8 cellular contexts compared by ENCODE assay signal in genomic region chr19:35040826-35041547, GRCh38. TPM values are rescaled to one million over a fixed set of nuclear protein-coding genes. Genes with fewer than 3 reads are reported as not detected.
DNase-seq lines count a peak whose midpoint lies in the region; ATAC-seq, FAIRE-seq and TF ChIP-seq lines count a peak whose summit lies in the region.

No MANE protein-coding gene starts in this region.

- H3K4me3 Mint-ChIP-seq in activated T-helper 17 cell treated with anti-CD3 and anti-CD28 coated beads, Interleukin-2, amount 50 U/mL, for 72 hours = peak overlapping the region; percentile 75

- peak overlapping the region; percentile 58 for H2BK12ac ChIP-seq in trophoblast cell (ENCODE audit: low read length)

- H3K14ac ChIP-seq in trophoblast cell (ENCODE audit: low read length) = peak overlapping the region; percentile 82

- H3K4me1 ChIP-seq in left ventricle myocardium inferior (peaks cover 58% of the 10 kb centered on the region), trophoblast cell (ENCODE audit: control insufficient read depth in 1 of 2, insufficient read depth in 2 of 2, low read length in 2 of 2) (peaks cover 13 to 17% of the 10 kb centered on the region in 2 experiments)

- peak overlapping the region; percentile 91 for H4K91ac ChIP-seq in trophoblast cell (ENCODE audit: low read depth, low read length)

- H3K9me3 ChIP-seq in left ventricle myocardium inferior (replicated peaks) (no peaks in the 10 kb centered on the region), trophoblast cell (ENCODE audit: insufficient read depth, low read depth, low read length) (peaks cover 3% of the 10 kb centered on the region)

- peak overlapping the region; percentile 33 for H3K9ac ChIP-seq in trophoblast cell (ENCODE audit: low read length)

- no peaks in the 10 kb centered on the region for H3K79me2 ChIP-seq in trophoblast cell (ENCODE audit: control insufficient read depth, insufficient read depth, low read length, poor library complexity)

- peak overlapping the region; percentile 75 for H3K27ac Mint-ChIP-seq in activated T-helper 17 cell treated with anti-CD3 and anti-CD28 coated beads, Interleukin-2, amount 50 U/mL, for 72 hours

- H3K27ac ChIP-seq in left ventricle myocardium inferior (replicated peaks) = peak overlapping the region; percentile 89
- H3K27ac ChIP-seq in trophoblast cell (ENCODE audit: low read depth, low read length) = peak overlapping the region; percentile 72

- intact Hi-C loops in left ventricle myocardium inferior (cut with micrococcal nuclease) = no loop called here

- H2AFZ ChIP-seq in trophoblast cell (ENCODE audit: insufficient read depth, low read length, poor library complexity) = peak overlapping the region; percentile 81

- no peaks in the 10 kb centered on the region for H3K27me3 Mint-ChIP-seq in activated T-helper 17 cell treated with anti-CD3 and anti-CD28 coated beads, Interleukin-2, amount 50 U/mL, for 72 hours

- peak; percentile 49 for ATAC-seq in activated T-helper 17 cell treated with anti-CD3 and anti-CD28 coated beads, Interleukin-2, amount 50 U/mL, for 72 hours (replicated peaks)
- ATAC-seq in GM19463 (IDR thresholded peaks at IDR 0.05; ENCODE audit: unreplicated experiment) (no peak), HG02840 (IDR thresholded peaks at IDR 0.05; ENCODE audit: low FRiP score, unreplicated experiment) (no peak), GM21528 (IDR thresholded peaks at IDR 0.05; ENCODE audit: low FRiP score, unreplicated experiment) (no peak)

- H2BK120ac ChIP-seq in trophoblast cell (ENCODE audit: insufficient read depth, low read length, poor library complexity) = peak overlapping the region; percentile 79

- H3K4me3 ChIP-seq in left ventricle myocardium inferior (peak overlapping the region; percentile 50), trophoblast cell (ENCODE audit: low read depth, low read length) (peak overlapping the region; percentile 55)

- in situ Hi-C loops in GM13976 (cut with MboI; ENCODE audit: low sequenced_read_pairs, unreplicated experiment) = no loop called here

- peak overlapping the region; percentile 74 for H3K18ac ChIP-seq in trophoblast cell (ENCODE audit: low read length)

- H3K27me3 ChIP-seq in left ventricle myocardium inferior (ENCODE audit: low read depth) (no peaks in the 10 kb centered on the region), trophoblast cell (ENCODE audit: insufficient read depth, low read length) (no peaks in the 10 kb centered on the region)

- H2AK5ac ChIP-seq in trophoblast cell (ENCODE audit: low read length) = peak overlapping the region; percentile 11

- H3K36me3 ChIP-seq in left ventricle myocardium inferior (no peaks in the 10 kb centered on the region), trophoblast cell (ENCODE audit: control insufficient read depth in 1 of 2, insufficient read depth in 2 of 2, low read length in 2 of 2) (no peaks in the 10 kb centered on the region)

- no CpG with 5 or more reads among the region's 36 CpGs for WGBS in trophoblast cell (ENCODE audit: extremely low coverage, insufficient coverage, insufficient read length)

- H3K4ac ChIP-seq in trophoblast cell (ENCODE audit: low read depth, low read length) = peak overlapping the region; percentile 57

- H4K8ac ChIP-seq in trophoblast cell (ENCODE audit: low read depth, low read length) = peak overlapping the region; percentile 80

- TF ChIP-seq POLR2A in GM12891 (IDR thresholded peaks at IDR 0.05; ENCODE audit: low read depth, low read length) = no peak

- H3K36me3 Mint-ChIP-seq in activated T-helper 17 cell treated with anti-CD3 and anti-CD28 coated beads, Interleukin-2, amount 50 U/mL, for 72 hours (ENCODE audit: low read depth) = no peaks in the 10 kb centered on the region

- H3K4me1 Mint-ChIP-seq in activated T-helper 17 cell treated with anti-CD3 and anti-CD28 coated beads, Interleukin-2, amount 50 U/mL, for 72 hours = peaks cover 27% of the 10 kb centered on the region

- no peak for TF ChIP-seq CTCF in left ventricle myocardium inferior (IDR thresholded peaks at IDR 0.05; ENCODE audit: borderline replicate concordance)
- no peak for TF ChIP-seq CTCF in GM13976 (IDR thresholded peaks at IDR 0.05; ENCODE audit: borderline replicate concordance, control extremely low read depth, extremely low read depth, insufficient read depth, missing control alignments)

- FAIRE-seq in GM12891 (lab: Jason Lieb, UNC) = peak; percentile 71

- peaks cover 13% of the 10 kb centered on the region for H3K79me1 ChIP-seq in trophoblast cell (ENCODE audit: low read length)

- peak overlapping the region; percentile 55 for H4K12ac ChIP-seq in trophoblast cell (ENCODE audit: low read depth, low read length)

- no peaks in the 10 kb centered on the region for H3K9me3 Mint-ChIP-seq in activated T-helper 17 cell treated with anti-CD3 and anti-CD28 coated beads, Interleukin-2, amount 50 U/mL, for 72 hours

- H3K4me2 ChIP-seq in trophoblast cell (ENCODE audit: low read length) = peak overlapping the region; percentile 81

- peak overlapping the region; percentile 77 for H2BK5ac ChIP-seq in trophoblast cell (ENCODE audit: low read depth, low read length, poor library complexity)

- no peak overlapping the region for H3K23ac ChIP-seq in trophoblast cell (ENCODE audit: low read length)

- DNase-seq in GM12891 (ENCODE audit: insufficient read length, low spot score) = no peak
- peak; percentile 95 for DNase-seq in left ventricle myocardium inferior
- DNase-seq in trophoblast cell = peak in 1 of 2 donors; percentile 26
- DNase-seq in GM13976 (ENCODE audit: low spot score) = no peak

TF ChIP-seq in GM12891, 5 proteins besides CTCF, POLR2A, EP300 and RAD21:
- TF ChIP-seq PAX5 (IDR thresholded peaks at IDR 0.05; ENCODE audit: insufficient read depth, low read length, severe bottlenecking) (no peak), POLR2AphosphoS5 (IDR thresholded peaks at IDR 0.05; ENCODE audit: low read depth, low read length) (no peak), TAF1 (IDR thresholded peaks at IDR 0.05; ENCODE audit: low read depth, low read length) (no peak), POU2F2 (IDR thresholded peaks at IDR 0.05; ENCODE audit: low read depth, low read length) (no peak), SPI1 (IDR thresholded peaks at IDR 0.05; ENCODE audit: low read depth, low read length) (no peak)

RNA-seq across cellular contexts. Expression of gene HPN, which starts 0.5 kb away (rescaled TPM):
- polyA plus RNA-seq in GM12891 (2012; ENCODE audit: low read depth, missing spikeins) = 0.06 TPM
- total RNA-seq in activated T-helper 17 cell treated with anti-CD3 and anti-CD28 coated beads, Interleukin-2, amount 50 U/mL, for 72 hours = under 1 TPM in 1 of 2 donors, not detected in 1; 0.48 TPM
- total RNA-seq in left ventricle myocardium inferior = 3.4 TPM
- 4.8 and 4.9 TPM in 2 replicates for polyA plus RNA-seq in trophoblast cell (2013)

RNA-seq across cellular contexts. Expression of gene SCN1B, which starts 10.7 kb away (rescaled TPM):
- 0.18 TPM for polyA plus RNA-seq in GM12891 (2012; ENCODE audit: low read depth, missing spikeins)
- total RNA-seq in activated T-helper 17 cell treated with anti-CD3 and anti-CD28 coated beads, Interleukin-2, amount 50 U/mL, for 72 hours = 1 to 10 TPM in 1 of 2 donors, under 1 TPM in 1; 0.97 to 3.1 TPM
- 52.8 TPM for total RNA-seq in left ventricle myocardium inferior
- polyA plus RNA-seq in trophoblast cell (2013) = 0.42 and 0.44 TPM in 2 replicates

RNA-seq across cellular contexts. Expression of gene GRAMD1A, which starts 40.9 kb away (rescaled TPM):
- polyA plus RNA-seq in GM12891 (2012; ENCODE audit: low read depth, missing spikeins) = 58.2 TPM
- 100 to 1,000 TPM; 123 to 183 TPM for total RNA-seq in activated T-helper 17 cell treated with anti-CD3 and anti-CD28 coated beads, Interleukin-2, amount 50 U/mL, for 72 hours
- total RNA-seq in left ventricle myocardium inferior = 26.2 TPM
- polyA plus RNA-seq in trophoblast cell (2013) = 48.7 and 50.2 TPM in 2 replicates

Comparison
In these comparisons a context has a peak if more than half of its experiments do, and no peak if none do; other contexts are left out.
1. RNA of gene SCN1B, which starts 10.7 kb away (total RNA-seq): 52.8 TPM in left ventricle myocardium inferior (single experiment); 0.97 to 3.1 TPM in activated T-helper 17 cell treated with anti-CD3 and anti-CD28 coated beads, Interleukin-2, amount 50 U/mL, for 72 hours; every median in the first group is over 10 times any median in the second.